8 cellular contexts compared by ENCODE assay signal in genomic region chr2:29115797-29116781, GRCh38. TPM values are rescaled to one million over a fixed set of nuclear protein-coding genes. Genes with fewer than 3 reads are reported as not detected.
DNase-seq lines count a peak whose midpoint lies in the region; ATAC-seq lines count a peak whose summit lies in the region.

No MANE protein-coding gene starts in this region.

- peak overlapping the region; percentile 64 for H3K4me3 ChIP-seq in effector memory CD4-positive, alpha-beta T cell (ENCODE audit: insufficient read depth, low read depth, low read length, poor library complexity, severe bottlenecking)

- peak overlapping the region; percentile 88 for H3K4me3 Mint-ChIP-seq in memory B cell

- no peaks in the 10 kb centered on the region for H3K27me3 ChIP-seq in effector memory CD4-positive, alpha-beta T cell (replicated peaks; ENCODE audit: control insufficient read depth, insufficient read depth, low read length, poor library complexity, severe bottlenecking)

- no peaks in the 10 kb centered on the region for H3K36me3 ChIP-seq in effector memory CD4-positive, alpha-beta T cell (ENCODE audit: control insufficient read depth, insufficient read depth, low read length)

- peaks cover 16% of the 10 kb centered on the region for H3K4me1 ChIP-seq in effector memory CD4-positive, alpha-beta T cell (ENCODE audit: control insufficient read depth, insufficient read depth, low read length, poor library complexity, severe bottlenecking)

- no peaks in the 10 kb centered on the region for H3K9me3 Mint-ChIP-seq in memory B cell

- H3K27ac ChIP-seq in effector memory CD4-positive, alpha-beta T cell (ENCODE audit: insufficient read depth, low read length, poor library complexity, severe bottlenecking), result peak overlapping the region; percentile 87

- peak overlapping the region; percentile 91 for H3K27ac Mint-ChIP-seq in memory B cell

- no peaks in the 10 kb centered on the region for H3K36me3 Mint-ChIP-seq in memory B cell

- ATAC-seq in GM21825 (IDR thresholded peaks at IDR 0.05; ENCODE audit: unreplicated experiment) (peak; percentile 20), memory B cell (ENCODE audit: low read depth) (peak; percentile 58)

- H3K9me3 ChIP-seq in effector memory CD4-positive, alpha-beta T cell (ENCODE audit: control insufficient read depth, low read length), result no peaks in the 10 kb centered on the region

- DNase-seq in Daoy (ENCODE audit: low read depth) (peak; percentile 59), NCI-H1694 (lab: John Stamatoyannopoulos, UW) (peak; percentile 41), memory B cell (ENCODE audit: low spot score in 2 of 2) (peak; percentile 23 to 30), HUDEP-2 (lab: John Stamatoyannopoulos, UW; ENCODE audit: unreplicated experiment in 76 of 76) (no peak)
- peak; percentile 27 to 40 for DNase-seq in activated CD8-positive, alpha-beta memory T cell treated with anti-CD3 and anti-CD28 coated beads for 1 hour (ENCODE audit: extremely low read depth in 1 of 2, low read depth in 1 of 2)
- DNase-seq in effector memory CD4-positive, alpha-beta T cell, result peak; percentile 40 to 64 (median 55)
- DNase-seq in stimulated activated CD8-positive, alpha-beta memory T cell treated with anti-CD3 and anti-CD28 coated beads, Interleukin-12 subunit alpha, Interleukin-12 subunit beta, amount 100 ng/mL, for 4 hours (ENCODE audit: low read depth), result peak; percentile 33

- H3K27me3 Mint-ChIP-seq in memory B cell, result peaks cover 5% of the 10 kb centered on the region

- peaks cover 12% of the 10 kb centered on the region for H3K4me1 Mint-ChIP-seq in memory B cell

RNA-seq across cellular contexts. Expression of gene CLIP4, which starts 0.9 kb away (rescaled TPM):
- total RNA-seq in Daoy (2014; rRNA removed; shearing (Covaris generic)), result 16.1 and 17.7 TPM in 2 replicates

RNA-seq across cellular contexts. Expression of gene PCARE, which starts 41.8 kb away (rescaled TPM):
- total RNA-seq in Daoy (2014; rRNA removed; shearing (Covaris generic)), result not detected in 2 replicates

Comparison
In these comparisons a context has a peak if more than half of its experiments do, and no peak if none do; other contexts are left out.
1. DNase-seq: peak in Daoy (single experiment), NCI-H1694 (single experiment), activated CD8-positive, alpha-beta memory T cell treated with anti-CD3 and anti-CD28 coated beads for 1 hour (2 of 2), effector memory CD4-positive, alpha-beta T cell (3 of 3), memory B cell (2 of 2) and stimulated activated CD8-positive, alpha-beta memory T cell treated with anti-CD3 and anti-CD28 coated beads, Interleukin-12 subunit alpha, Interleukin-12 subunit beta, amount 100 ng/mL, for 4 hours (single experiment); none in HUDEP-2 (0 of 76).